ENCODE assay signal across 12 cellular contexts in the genomic region with DNA sequence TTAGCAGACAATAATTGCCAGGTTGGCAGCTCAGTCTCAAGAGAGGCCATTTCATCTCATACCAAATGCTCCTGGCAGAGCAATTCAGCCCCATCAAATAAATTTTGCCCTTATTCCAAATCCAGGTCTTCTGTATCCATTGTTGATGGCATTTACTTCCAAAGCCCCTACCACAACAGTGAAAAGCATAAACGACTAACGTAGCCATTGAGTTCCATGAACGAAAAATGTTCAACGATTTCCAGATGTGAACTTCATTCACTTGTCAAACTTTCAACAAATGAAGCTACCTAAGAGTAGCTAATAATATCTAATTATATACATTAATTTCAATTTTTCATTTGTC. TPM values are rescaled to one million over a fixed set of nuclear protein-coding genes. Genes with fewer than 3 reads are reported as not detected.
DNase-seq lines count a peak whose midpoint lies in the region; ATAC-seq and TF ChIP-seq lines count a peak whose summit lies in the region.
"Had no signal": no experiment of that assay in that cellular context is flagged by ENCODE, and none has a peak within 500 bp of the region (broad histone marks: within the 10 kb centered on the region; RNA-seq: fewer than 3 reads in every experiment).

No MANE protein-coding gene starts in this region.

- H3K9me3 ChIP-seq in MM.1S (replicated peaks; ENCODE audit: insufficient read depth, low read length) (no peaks in the 10 kb centered on the region), smooth muscle cell (replicated peaks; ENCODE audit: low read depth) (no peaks in the 10 kb centered on the region), BE2C (no peaks in the 10 kb centered on the region)
- H3K9me3 ChIP-seq: SJSA1 had no signal

- CTCF ChIA-PET in activated naive CD4-positive, alpha-beta T cell treated with anti-CD3 and anti-CD28 coated beads for 36 hours (lab: Charles Lee): interaction anchor here (0.6 to 1.5 kb wide), 3 partner anchors 67 to 242 kb away, joined by 3 to 4 read pairs (median 3); no protein-coding TSS in a partner anchor
- CTCF ChIA-PET in activated naive CD4-positive, alpha-beta T cell treated with anti-CD3 and anti-CD28 coated beads, Interleukin-2, amount 10 ng/mL, durations not matched to agents 7 days and 5 days (lab: Charles Lee): no interaction called here

- peaks cover 59% of the 10 kb centered on the region for H3K79me2 ChIP-seq in MM.1S (ENCODE audit: low read length)
- H3K79me2 ChIP-seq in smooth muscle cell (ENCODE audit: low read depth): peaks cover 65% of the 10 kb centered on the region

- H3K4me3 Mint-ChIP-seq in activated naive CD4-positive, alpha-beta T cell treated with anti-CD3 and anti-CD28 coated beads for 36 hours: peak overlapping the region; percentile 12
- H3K4me3 Mint-ChIP-seq in activated naive CD4-positive, alpha-beta T cell treated with anti-CD3 and anti-CD28 coated beads, Interleukin-2, amount 10 ng/mL, durations not matched to agents 7 days and 5 days: no peak overlapping the region
- peak overlapping the region; percentile 99 for H3K4me3 Mint-ChIP-seq in activated naive CD8-positive, alpha-beta T cell treated with anti-CD3 and anti-CD28 coated beads, Interleukin-2, amount 50 U/mL, for 24 hours

- H3K9me2 ChIP-seq in MM.1S (replicated peaks; ENCODE audit: insufficient read depth, low read length): no peaks in the 10 kb centered on the region

- H3K27me3 Mint-ChIP-seq in activated naive CD4-positive, alpha-beta T cell treated with anti-CD3 and anti-CD28 coated beads for 36 hours (ENCODE audit: low read depth): no peaks in the 10 kb centered on the region
- H3K27me3 Mint-ChIP-seq in activated naive CD4-positive, alpha-beta T cell treated with anti-CD3 and anti-CD28 coated beads, Interleukin-2, amount 10 ng/mL, durations not matched to agents 7 days and 5 days: no peaks in the 10 kb centered on the region
- peaks cover 2% of the 10 kb centered on the region for H3K27me3 Mint-ChIP-seq in activated naive CD8-positive, alpha-beta T cell treated with anti-CD3 and anti-CD28 coated beads, Interleukin-2, amount 50 U/mL, for 24 hours

- DNase-seq in activated naive CD4-positive, alpha-beta T cell treated with anti-CD3 and anti-CD28 coated beads for 36 hours: no peak
- DNase-seq in activated naive CD4-positive, alpha-beta T cell treated with anti-CD3 and anti-CD28 coated beads, Interleukin-2, amount 10 ng/mL, durations not matched to agents 7 days and 5 days: no peak
- no peak for DNase-seq in MM.1S
- DNase-seq in activated naive CD8-positive, alpha-beta T cell treated with anti-CD3 and anti-CD28 coated beads, Interleukin-2, amount 50 U/mL, for 24 hours: no peak
- DNase-seq in smooth muscle cell (lab: John Stamatoyannopoulos, UW; ENCODE audit: unreplicated experiment): no peak
- no peak for DNase-seq in sciatic nerve (ENCODE audit: low spot score)
- DNase-seq in BE2C: no peak
- DNase-seq: activated naive CD4-positive, alpha-beta T cell; NCI-H1436; NCI-H510A treated with DMSO at 0.1 percent for 48 hours had no signal

- H3K36me3 Mint-ChIP-seq in activated naive CD4-positive, alpha-beta T cell treated with anti-CD3 and anti-CD28 coated beads for 36 hours (ENCODE audit: low read depth): peaks cover 53% of the 10 kb centered on the region
- H3K36me3 Mint-ChIP-seq in activated naive CD4-positive, alpha-beta T cell treated with anti-CD3 and anti-CD28 coated beads, Interleukin-2, amount 10 ng/mL, durations not matched to agents 7 days and 5 days: peaks cover 49% of the 10 kb centered on the region
- peaks cover 63% of the 10 kb centered on the region for H3K36me3 Mint-ChIP-seq in activated naive CD8-positive, alpha-beta T cell treated with anti-CD3 and anti-CD28 coated beads, Interleukin-2, amount 50 U/mL, for 24 hours (ENCODE audit: low read depth)

- intact Hi-C loops in activated naive CD4-positive, alpha-beta T cell treated with anti-CD3 and anti-CD28 coated beads for 36 hours (cut with micrococcal nuclease): no loop called here
- intact Hi-C loops in sciatic nerve (cut with DNase I): no loop called here

- H3K9ac ChIP-seq in MM.1S (ENCODE audit: low read length) (no peak overlapping the region), smooth muscle cell (ENCODE audit: low read depth) (no peak overlapping the region)

- peaks cover 60% of the 10 kb centered on the region for H3F3A ChIP-seq in MM.1S (ENCODE audit: insufficient read depth, low read length)
- H3F3A ChIP-seq in smooth muscle cell (ENCODE audit: low read depth): peaks cover 16% of the 10 kb centered on the region

- H3K9me3 Mint-ChIP-seq in activated naive CD4-positive, alpha-beta T cell treated with anti-CD3 and anti-CD28 coated beads for 36 hours: no peaks in the 10 kb centered on the region
- no peaks in the 10 kb centered on the region for H3K9me3 Mint-ChIP-seq in activated naive CD4-positive, alpha-beta T cell treated with anti-CD3 and anti-CD28 coated beads, Interleukin-2, amount 10 ng/mL, durations not matched to agents 7 days and 5 days
- H3K9me3 Mint-ChIP-seq in activated naive CD8-positive, alpha-beta T cell treated with anti-CD3 and anti-CD28 coated beads, Interleukin-2, amount 50 U/mL, for 24 hours: no peaks in the 10 kb centered on the region

- WGBS in smooth muscle cell (ENCODE audit: low lambda C conversion rate): 96% methylated on average over 4 of the region's 4 CpGs

- H2AFZ ChIP-seq in MM.1S (ENCODE audit: low read length): no peak overlapping the region
- H2AFZ ChIP-seq in smooth muscle cell (ENCODE audit: low read depth): no peak overlapping the region

- TF ChIP-seq CTCF in MM.1S (IDR thresholded peaks at IDR 0.05; ENCODE audit: low read length): no peak
- TF ChIP-seq CTCF in smooth muscle cell (IDR thresholded peaks at IDR 0.05; ENCODE audit: borderline replicate concordance, insufficient read depth, poor library complexity, severe bottlenecking): no peak
- TF ChIP-seq CTCF in BE2C (IDR thresholded peaks at IDR 0.05; ENCODE audit: low read depth, low read length): no peak

- H3K4me2 ChIP-seq in MM.1S (ENCODE audit: low read depth, low read length): peak overlapping the region; percentile 29; the same call in 1 of the 2 replicates
- no peak overlapping the region for H3K4me2 ChIP-seq in smooth muscle cell

- H3K27ac Mint-ChIP-seq in activated naive CD4-positive, alpha-beta T cell treated with anti-CD3 and anti-CD28 coated beads for 36 hours: peak overlapping the region; percentile 63
- H3K27ac Mint-ChIP-seq in activated naive CD4-positive, alpha-beta T cell treated with anti-CD3 and anti-CD28 coated beads, Interleukin-2, amount 10 ng/mL, durations not matched to agents 7 days and 5 days: no peak overlapping the region
- H3K27ac Mint-ChIP-seq in activated naive CD8-positive, alpha-beta T cell treated with anti-CD3 and anti-CD28 coated beads, Interleukin-2, amount 50 U/mL, for 24 hours: peak overlapping the region; percentile 100

- H3K4me3 ChIP-seq in MM.1S (ENCODE audit: low read length): no peak overlapping the region
- H3K4me3 ChIP-seq in smooth muscle cell: no peak overlapping the region
- H3K4me3 ChIP-seq in BE2C (ENCODE audit: low read depth, low read length): no peak overlapping the region; the same call in 1 of the 2 replicates
- H3K4me3 ChIP-seq: SJSA1 had no signal

- H3K4me1 Mint-ChIP-seq in activated naive CD4-positive, alpha-beta T cell treated with anti-CD3 and anti-CD28 coated beads for 36 hours (ENCODE audit: low read depth): peaks cover 50% of the 10 kb centered on the region
- peaks cover 61% of the 10 kb centered on the region for H3K4me1 Mint-ChIP-seq in activated naive CD4-positive, alpha-beta T cell treated with anti-CD3 and anti-CD28 coated beads, Interleukin-2, amount 10 ng/mL, durations not matched to agents 7 days and 5 days
- H3K4me1 Mint-ChIP-seq in activated naive CD8-positive, alpha-beta T cell treated with anti-CD3 and anti-CD28 coated beads, Interleukin-2, amount 50 U/mL, for 24 hours: peaks cover 65% of the 10 kb centered on the region

- H3K36me3 ChIP-seq in MM.1S (replicated peaks; ENCODE audit: insufficient read depth, low read length): peaks cover 2% of the 10 kb centered on the region; the same call in 1 of the 2 replicates
- no peaks in the 10 kb centered on the region for H3K36me3 ChIP-seq in smooth muscle cell (ENCODE audit: low read depth)
- peaks cover 65% of the 10 kb centered on the region for H3K36me3 ChIP-seq in BE2C

- no peak for ATAC-seq in activated naive CD8-positive, alpha-beta T cell treated with anti-CD3 and anti-CD28 coated beads, Interleukin-2, amount 50 U/mL, for 24 hours
- ATAC-seq in sciatic nerve (no peak), HG03521 (IDR thresholded peaks at IDR 0.05; ENCODE audit: unreplicated experiment) (no peak)

- no peaks in the 10 kb centered on the region for H3K4me1 ChIP-seq in MM.1S (ENCODE audit: low read length)
- peaks cover 26% of the 10 kb centered on the region for H3K4me1 ChIP-seq in smooth muscle cell (ENCODE audit: low read depth)
- H3K4me1 ChIP-seq in BE2C: peaks cover 4% of the 10 kb centered on the region

- H3K27me3 ChIP-seq in MM.1S (replicated peaks; ENCODE audit: insufficient read depth, low read length): no peaks in the 10 kb centered on the region
- H3K27me3 ChIP-seq in smooth muscle cell (ENCODE audit: low read depth): no peaks in the 10 kb centered on the region
- no peaks in the 10 kb centered on the region for H3K27me3 ChIP-seq in BE2C
- H3K27me3 ChIP-seq: SJSA1 had no signal

- H4K20me1 ChIP-seq in MM.1S (ENCODE audit: insufficient read depth, low read length) (0 out of 2 replicates have a peak, but pooled peaks cover 6% of the 10 kb centered on the region), smooth muscle cell (ENCODE audit: low read depth) (peaks cover 45% of the 10 kb centered on the region)

- H3K27ac ChIP-seq in MM.1S (ENCODE audit: low read length): no peak overlapping the region
- H3K27ac ChIP-seq in smooth muscle cell (ENCODE audit: low read depth): peak overlapping the region; percentile 2
- H3K27ac ChIP-seq: SJSA1 had no signal

RNA-seq across cellular contexts. Expression of gene GCN1, which starts 3.0 kb away (rescaled TPM):
- total RNA-seq in activated naive CD4-positive, alpha-beta T cell treated with anti-CD3 and anti-CD28 coated beads for 36 hours: 100 to 1,000 TPM; 122 to 128 TPM
- total RNA-seq in smooth muscle cell (40.4 and 44.3 TPM in 2 replicates), sciatic nerve (82.6 TPM)
- 31.6 and 35.9 TPM in 2 replicates for polyA plus RNA-seq in smooth muscle cell
- 108 TPM for polyA plus RNA-seq in BE2C (2012; ENCODE audit: insufficient read depth, insufficient read length, low read depth)

RNA-seq across cellular contexts. Expression of gene RPLP0, which starts 3.4 kb away (rescaled TPM):
- 1,000 to 10,000 TPM; 5,065 to 5,278 TPM for total RNA-seq in activated naive CD4-positive, alpha-beta T cell treated with anti-CD3 and anti-CD28 coated beads for 36 hours
- total RNA-seq in smooth muscle cell: 2,989 and 3,138 TPM in 2 replicates
- polyA plus RNA-seq in smooth muscle cell: 1,054 and 1,106 TPM in 2 replicates
- total RNA-seq in sciatic nerve: 760 TPM
- polyA plus RNA-seq in BE2C (2012; ENCODE audit: insufficient read depth, insufficient read length, low read depth): 4,768 TPM
